In the genomic region with DNA sequence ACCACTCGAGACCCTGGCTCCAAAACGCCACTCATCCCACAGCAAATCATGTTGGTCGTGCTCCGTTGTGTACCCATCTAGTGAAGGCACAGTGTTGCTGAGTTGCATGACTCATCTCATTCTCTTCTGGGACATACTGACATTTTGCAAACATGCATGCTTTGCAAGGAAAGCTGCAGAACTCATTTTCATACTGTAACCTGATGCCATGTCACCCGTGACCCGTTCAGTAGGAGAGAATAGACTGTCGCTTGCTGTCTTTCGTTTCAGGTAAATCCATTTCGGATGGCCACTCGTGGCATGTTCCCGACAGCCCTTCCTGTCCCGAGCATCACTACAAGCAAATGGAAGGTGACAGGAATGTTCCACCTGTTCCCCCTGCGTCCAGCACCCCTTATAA, we compare ENCODE assay signal across 19 cellular contexts.
A peak's percentile ranks its signal among the peaks of the same experiment; 100 is the strongest.
DNase-seq lines count a peak whose midpoint lies in the region; ATAC-seq, FAIRE-seq and TF ChIP-seq lines count a peak whose summit lies in the region.
"Had no signal": no experiment of that assay in that cellular context is flagged by ENCODE, and none has a peak within 500 bp of the region (broad histone marks: within the 10 kb centered on the region; RNA-seq: fewer than 3 reads in every experiment).

No MANE protein-coding gene starts in this region.

- H3K36me3 ChIP-seq in left ventricle myocardium inferior (peaks cover 92% of the 10 kb centered on the region), GM12878 (ENCODE audit: control insufficient read depth in 2 of 2, insufficient read depth in 2 of 2, low read length in 1 of 2) (peaks cover 6 to 38% of the 10 kb centered on the region in 2 experiments), pancreas (peaks cover 0 to 44% (median 18%) of the 10 kb centered on the region in 3 donors)

- intact Hi-C loops in left ventricle myocardium inferior (cut with micrococcal nuclease) (no loop called here), Right ventricle myocardium superior (cut with DNase I) (no loop called here), GM12878 (cut with micrococcal nuclease; ENCODE audit: unreplicated experiment) (no loop called here), pancreas (cut with DNase I) (no loop called here)

- DNase-seq in left ventricle myocardium inferior, result no peak
- no peak for DNase-seq in Right ventricle myocardium superior
- DNase-seq in GM12878 (ENCODE audit: low read depth, low spot score), result no peak
- DNase-seq in pancreas, result no peak
- no peak for DNase-seq in activated CD8-positive, alpha-beta T cell treated with anti-CD3 and anti-CD28 coated beads, Interleukin-2, amount 10 ng/mL, durations not matched to agents 7 days and 5 days
- no peak for DNase-seq in NCI-H748 treated with DMSO at 0.1 percent for 48 hours (lab: John Stamatoyannopoulos, UW)
- no peak for DNase-seq in dedifferentiated amniotic fluid mesenchymal stem cell (ENCODE audit: extremely low spot score)
- DNase-seq: DMS79 treated with DMSO at 0.1 percent for 48 hours, GDM1, GOT3, MM.1S, NCI-H1105, NCI-H1694 treated with DMSO at 0.1 percent for 48 hours, NCI-H446 treated with DMSO at 0.1 percent for 48 hours, NCI-H774, SIG-M5 had no signal

- BruUV-seq in GM12878 (replicated peaks; lab: Mats Ljungman, UMichigan), result no TSS peak

- no peaks in the 10 kb centered on the region for H3K4me1 Mint-ChIP-seq in activated CD8-positive, alpha-beta T cell treated with anti-CD3 and anti-CD28 coated beads, Interleukin-2, amount 10 ng/mL, durations not matched to agents 7 days and 5 days (ENCODE audit: low read depth)

- H3K27me3 Mint-ChIP-seq in activated CD8-positive, alpha-beta T cell treated with anti-CD3 and anti-CD28 coated beads, Interleukin-2, amount 10 ng/mL, durations not matched to agents 7 days and 5 days (ENCODE audit: low read depth), result no peaks in the 10 kb centered on the region

- in situ Hi-C loops in GM12878 (cut with MboI), result no loop called here

- H4K20me1 ChIP-seq in GM12878 (ENCODE audit: control insufficient read depth, insufficient read depth), result no peaks in the 10 kb centered on the region

- H3K4me1 ChIP-seq in left ventricle myocardium inferior (peaks cover 81% of the 10 kb centered on the region), GM12878 (ENCODE audit: control insufficient read depth, insufficient read depth, low read length) (peaks cover 30% of the 10 kb centered on the region), pancreas (peaks cover 35 to 47% (median 43%) of the 10 kb centered on the region in 3 donors)

- H3K4me3 ChIP-seq in left ventricle myocardium inferior (peak overlapping the region; percentile 68), GM12878 (no peak overlapping the region), pancreas (peak overlapping the region in 1 of 4 donors; percentile 49)
- H3K4me3 ChIP-seq: Peyer's patch had no signal

- no peak for TF ChIP-seq RAD21 in GM12878 (IDR thresholded peaks at IDR 0.05; ENCODE audit: insufficient read depth, low read depth, low read length)

- H3K79me2 ChIP-seq in GM12878 (ENCODE audit: control insufficient read depth, insufficient read depth, low read length), result no peaks in the 10 kb centered on the region

- ATAC-seq in Right ventricle myocardium superior (ENCODE audit: poor library complexity), result no peak
- no peak for ATAC-seq in GM12878
- peak; percentile 12 to 33 (median 22) for ATAC-seq in pancreas
- ATAC-seq in activated CD8-positive, alpha-beta T cell treated with anti-CD3 and anti-CD28 coated beads, Interleukin-2, amount 10 ng/mL, durations not matched to agents 7 days and 5 days, result no peak
- no peak for ATAC-seq in HG03469 (IDR thresholded peaks at IDR 0.05; ENCODE audit: unreplicated experiment)

- 36% methylated on average over 13 of the region's 13 CpGs for WGBS in GM12878 (ENCODE audit: insufficient coverage, insufficient replicate concordance, low lambda C conversion rate, missing lambda C conversion rate)
- WGBS in pancreas, 2 donors, result 42 to 52% methylated on average over 13 of the region's 13 CpGs

- H3K27me3 ChIP-seq in left ventricle myocardium inferior (ENCODE audit: low read depth), result no peaks in the 10 kb centered on the region
- H3K27me3 ChIP-seq in GM12878 (replicated peaks in 1 of 2; ENCODE audit: control insufficient read depth in 2 of 2, insufficient read depth in 2 of 2, low read length in 1 of 2), result no peaks in the 10 kb centered on the region
- no peaks in the 10 kb centered on the region for H3K27me3 ChIP-seq in pancreas
- H3K27me3 ChIP-seq: Peyer's patch had no signal

- H3K36me3 Mint-ChIP-seq in activated CD8-positive, alpha-beta T cell treated with anti-CD3 and anti-CD28 coated beads, Interleukin-2, amount 10 ng/mL, durations not matched to agents 7 days and 5 days (ENCODE audit: low read depth), result peaks cover 70% of the 10 kb centered on the region
- H3K36me3 Mint-ChIP-seq: CD14-positive monocyte had no signal

- no peak for TF ChIP-seq EP300 in GM12878 (IDR thresholded peaks at IDR 0.05; ENCODE audit: borderline replicate concordance in 1 of 2, control insufficient read depth in 1 of 2, low read depth in 2 of 2, low read length in 2 of 2)

- TF ChIP-seq CTCF in left ventricle myocardium inferior (IDR thresholded peaks at IDR 0.05; ENCODE audit: borderline replicate concordance) (no peak), GM12878 (IDR thresholded peaks at IDR 0.05 in 2 of 3, conservative IDR thresholded peaks at IDR 0.05 in 1 of 3; ENCODE audit: control insufficient read depth in 2 of 3, extremely low read depth in 1 of 3, insufficient read depth in 1 of 3, low read depth in 3 of 3, low read length in 3 of 3) (no peak), pancreas (IDR thresholded peaks at IDR 0.05) (no peak)

- no peak overlapping the region for H2AFZ ChIP-seq in GM12878 (ENCODE audit: control insufficient read depth, low read depth, low read length)

- POLR2A ChIA-PET in GM12878 (lab: Charles Lee), result interaction anchor here (0.6 to 1.8 kb wide), 2 partner anchors 16 to 347 kb away, joined by 6 to 7 read pairs; no protein-coding TSS in a partner anchor
- POLR2A ChIA-PET in activated CD8-positive, alpha-beta T cell treated with anti-CD3 and anti-CD28 coated beads, Interleukin-2, amount 10 ng/mL, durations not matched to agents 7 days and 5 days (lab: Charles Lee), result no interaction called here

- H3K27ac Mint-ChIP-seq in activated CD8-positive, alpha-beta T cell treated with anti-CD3 and anti-CD28 coated beads, Interleukin-2, amount 10 ng/mL, durations not matched to agents 7 days and 5 days, result no peak overlapping the region
- H3K27ac Mint-ChIP-seq: CD14-positive monocyte had no signal

- no peak overlapping the region for H3K9ac ChIP-seq in GM12878 (ENCODE audit: control insufficient read depth, insufficient read depth, low read length)

- CTCF ChIA-PET in GM12878 (lab: Yijun Ruan, JAX), result interaction anchor here (0.6 to 1.6 kb wide), 3 partner anchors 11 to 78 kb away, joined by 3 to 5 read pairs (median 3); no protein-coding TSS in a partner anchor
- CTCF ChIA-PET in activated CD8-positive, alpha-beta T cell treated with anti-CD3 and anti-CD28 coated beads, Interleukin-2, amount 10 ng/mL, durations not matched to agents 7 days and 5 days (lab: Charles Lee), result no interaction called here

- no peaks in the 10 kb centered on the region for H3K9me3 ChIP-seq in left ventricle myocardium inferior (replicated peaks)
- H3K9me3 ChIP-seq in GM12878 (replicated peaks; ENCODE audit: control insufficient read depth, insufficient read depth, low read length), result no peaks in the 10 kb centered on the region
- no peaks in the 10 kb centered on the region for H3K9me3 ChIP-seq in pancreas
- H3K9me3 ChIP-seq: Peyer's patch had no signal

- RAD21 ChIA-PET in GM12878 (lab: Charles Lee; ENCODE audit: unreplicated experiment), result interaction anchor here (3.9 kb wide), 1 partner anchor 20 kb away, joined by 18 read pairs; no protein-coding TSS in a partner anchor

- H3K4me3 Mint-ChIP-seq in activated CD8-positive, alpha-beta T cell treated with anti-CD3 and anti-CD28 coated beads, Interleukin-2, amount 10 ng/mL, durations not matched to agents 7 days and 5 days, result no peak overlapping the region
- H3K4me3 Mint-ChIP-seq: CD14-positive monocyte had no signal

- FAIRE-seq in GM12878 (lab: Jason Lieb, UNC), result no peak
- FAIRE-seq in pancreas (lab: Jason Lieb, UNC), result no peak

- no peak overlapping the region for H3K4me2 ChIP-seq in GM12878 (ENCODE audit: control insufficient read depth, insufficient read depth)

- 0 out of 2 replicates have a peak, but pooled peaks have one; percentile 16 for TF ChIP-seq POLR2A in GM12878 (IDR thresholded peaks at IDR 0.05; ENCODE audit: low read depth, low read length)

- peak overlapping the region; percentile 94 for H3K27ac ChIP-seq in left ventricle myocardium inferior (replicated peaks)
- H3K27ac ChIP-seq in GM12878 (ENCODE audit: control insufficient read depth, insufficient read depth), result no peak overlapping the region
- H3K27ac ChIP-seq in pancreas, result peak overlapping the region in 1 of 4 donors; percentile 15

- H3K9me3 Mint-ChIP-seq in activated CD8-positive, alpha-beta T cell treated with anti-CD3 and anti-CD28 coated beads, Interleukin-2, amount 10 ng/mL, durations not matched to agents 7 days and 5 days (ENCODE audit: insufficient read depth), result no peaks in the 10 kb centered on the region
- H3K9me3 Mint-ChIP-seq: CD14-positive monocyte had no signal

- SMC1A ChIA-PET in GM12878 (lab: Charles Lee; ENCODE audit: uncharacterized antibody, unreplicated experiment), result interaction anchor here (1.4 kb wide), 1 partner anchor 41 kb away, joined by 3 read pairs; no protein-coding TSS in a partner anchor

TF ChIP-seq in GM12878, 131 proteins besides CTCF, POLR2A, EP300 and RAD21:
- TF ChIP-seq NFIC (IDR thresholded peaks at IDR 0.05; ENCODE audit: low read depth, low read length), result no peak
- TF ChIP-seq, protein P1, sequence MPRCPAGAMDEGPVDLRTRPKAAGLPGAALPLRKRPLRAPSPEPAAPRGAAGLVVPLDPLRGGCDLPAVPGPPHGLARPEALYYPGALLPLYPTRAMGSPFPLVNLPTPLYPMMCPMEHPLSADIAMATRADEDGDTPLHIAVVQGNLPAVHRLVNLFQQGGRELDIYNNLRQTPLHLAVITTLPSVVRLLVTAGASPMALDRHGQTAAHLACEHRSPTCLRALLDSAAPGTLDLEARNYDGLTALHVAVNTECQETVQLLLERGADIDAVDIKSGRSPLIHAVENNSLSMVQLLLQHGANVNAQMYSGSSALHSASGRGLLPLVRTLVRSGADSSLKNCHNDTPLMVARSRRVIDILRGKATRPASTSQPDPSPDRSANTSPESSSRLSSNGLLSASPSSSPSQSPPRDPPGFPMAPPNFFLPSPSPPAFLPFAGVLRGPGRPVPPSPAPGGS (IDR thresholded peaks at IDR 0.05; ENCODE audit: borderline replicate concordance, insufficient read depth, low read depth, low read length, poor library complexity, severe bottlenecking), result peak; percentile 17

Comparison
In these comparisons a context has a peak if more than half of its experiments do, and no peak if none do; other contexts are left out.
1. ATAC-seq: peak in pancreas (4 of 4); none in Right ventricle myocardium superior (single experiment), GM12878 (single experiment), activated CD8-positive, alpha-beta T cell treated with anti-CD3 and anti-CD28 coated beads, Interleukin-2, amount 10 ng/mL, durations not matched to agents 7 days and 5 days (single experiment) and HG03469 (single experiment).